12 cellular contexts compared by ENCODE assay signal in genomic region chr2:7725132-7725849, GRCh38.
A peak's percentile ranks its signal among the peaks of the same experiment; 100 is the strongest.
DNase-seq lines count a peak whose midpoint lies in the region; ATAC-seq, FAIRE-seq and TF ChIP-seq lines count a peak whose summit lies in the region.
"Had no signal": no experiment of that assay in that cellular context is flagged by ENCODE, and none has a peak within 500 bp of the region (broad histone marks: within the 10 kb centered on the region; RNA-seq: fewer than 3 reads in every experiment).

No MANE protein-coding gene starts in this region.

- H3K18ac ChIP-seq in neuronal stem cell (ENCODE audit: low read length): no peak overlapping the region

- no peak overlapping the region for H3K4ac ChIP-seq in neuronal stem cell (ENCODE audit: low read length)

- peak overlapping the region; percentile 26 for H2AFZ ChIP-seq in neuronal stem cell (ENCODE audit: low read length)

- TF ChIP-seq CTCF in cardiac fibroblast (IDR thresholded peaks at IDR 0.05; ENCODE audit: low read depth, low read length): no peak
- TF ChIP-seq CTCF in D721Med (IDR thresholded peaks at IDR 0.05; ENCODE audit: insufficient read depth, missing control alignments): no peak

- no CpG with 5 or more reads among the region's 10 CpGs for WGBS in neuronal stem cell (ENCODE audit: extremely low coverage in 2 of 2, insufficient read length in 2 of 2, insufficient replicate concordance in 1 of 2), 2 donors

- ATAC-seq in GM21529 (IDR thresholded peaks at IDR 0.05; ENCODE audit: unreplicated experiment): no peak

- DNase-seq in DMS 273 (lab: John Stamatoyannopoulos, UW; ENCODE audit: unreplicated experiment): peak; percentile 11
- DNase-seq in DMS 273 treated with DMSO at 0.1 percent for 48 hours (lab: John Stamatoyannopoulos, UW): no peak
- DNase-seq in NAMALWA (ENCODE audit: low spot score): peak; percentile 46
- DNase-seq in cardiac fibroblast (ENCODE audit: low read depth in 2 of 2): peak; percentile 20 to 27
- DNase-seq in neuronal stem cell (ENCODE audit: low spot score): no peak
- DNase-seq in D721Med (ENCODE audit: insufficient read length, low spot score): no peak
- DNase-seq in HUDEP-2 (lab: John Stamatoyannopoulos, UW; ENCODE audit: unreplicated experiment in 76 of 76): no peak
- DNase-seq: 8988T; effector CD8-positive, alpha-beta T cell; occipital lobe; T1000 had no signal

- no peak overlapping the region for H3K23ac ChIP-seq in neuronal stem cell (ENCODE audit: low read depth, low read length, poor library complexity)

- H2AK5ac ChIP-seq in neuronal stem cell (ENCODE audit: low read depth, low read length): no peak overlapping the region

- no peaks in the 10 kb centered on the region for H3K79me1 ChIP-seq in neuronal stem cell (ENCODE audit: low read depth, low read length)

- H3K27ac ChIP-seq in neuronal stem cell (replicated peaks; ENCODE audit: low read length): peak overlapping the region; percentile 16

- H3K4me1 ChIP-seq in neuronal stem cell (ENCODE audit: control insufficient read depth in 2 of 2, insufficient read depth in 1 of 2, low read depth in 1 of 2, low read length in 2 of 2): peaks cover 6 to 12% of the 10 kb centered on the region in 2 donors

- no peaks in the 10 kb centered on the region for H3K27me3 ChIP-seq in neuronal stem cell (ENCODE audit: control insufficient read depth in 3 of 3, insufficient read depth in 3 of 3, low read depth in 1 of 3, low read length in 3 of 3)

- H2BK5ac ChIP-seq in neuronal stem cell (ENCODE audit: low read length): no peak overlapping the region

- H2BK15ac ChIP-seq in neuronal stem cell (ENCODE audit: low read length): no peak overlapping the region

- H4K8ac ChIP-seq in neuronal stem cell (ENCODE audit: low read depth, low read length): no peak overlapping the region

- H3K4me3 ChIP-seq in cardiac fibroblast (replicated peaks in 1 of 2; ENCODE audit: low read depth in 2 of 2, low read length in 2 of 2) (no peak overlapping the region), neuronal stem cell (ENCODE audit: low read length in 2 of 2) (no peak overlapping the region)

- H3K9me3 ChIP-seq in neuronal stem cell (replicated peaks in 1 of 2; ENCODE audit: control insufficient read depth in 2 of 2, insufficient read depth in 1 of 2, low read depth in 1 of 2, low read length in 2 of 2): no peaks in the 10 kb centered on the region

- H3K9ac ChIP-seq in neuronal stem cell (ENCODE audit: low read depth, low read length, poor library complexity): no peak overlapping the region

- no peak for FAIRE-seq in D721Med (lab: Jason Lieb, UNC)

- H3K36me3 ChIP-seq in neuronal stem cell (replicated peaks in 1 of 2; ENCODE audit: control insufficient read depth in 2 of 2, insufficient read depth in 2 of 2, low read length in 2 of 2): no peaks in the 10 kb centered on the region

- no peak overlapping the region for H2BK120ac ChIP-seq in neuronal stem cell (ENCODE audit: low read depth, low read length)

- H3K14ac ChIP-seq in neuronal stem cell (ENCODE audit: low read length): no peak overlapping the region

- H3K4me2 ChIP-seq in neuronal stem cell (ENCODE audit: insufficient read depth, low read length, poor library complexity, severe bottlenecking): no peak overlapping the region

- H4K91ac ChIP-seq in neuronal stem cell (ENCODE audit: low read depth, low read length, poor library complexity): no peak overlapping the region

- no peak overlapping the region for H2BK12ac ChIP-seq in neuronal stem cell (ENCODE audit: low read length)

Comparison
In these comparisons a context has a peak if more than half of its experiments do, and no peak if none do; other contexts are left out.
1. DNase-seq: peak in DMS 273 (single experiment), NAMALWA (single experiment) and cardiac fibroblast (2 of 2); none in DMS 273 treated with DMSO at 0.1 percent for 48 hours (single experiment), neuronal stem cell (single experiment), D721Med (single experiment) and HUDEP-2 (0 of 76).